16 cellular contexts compared by ENCODE assay signal in the genomic region with DNA sequence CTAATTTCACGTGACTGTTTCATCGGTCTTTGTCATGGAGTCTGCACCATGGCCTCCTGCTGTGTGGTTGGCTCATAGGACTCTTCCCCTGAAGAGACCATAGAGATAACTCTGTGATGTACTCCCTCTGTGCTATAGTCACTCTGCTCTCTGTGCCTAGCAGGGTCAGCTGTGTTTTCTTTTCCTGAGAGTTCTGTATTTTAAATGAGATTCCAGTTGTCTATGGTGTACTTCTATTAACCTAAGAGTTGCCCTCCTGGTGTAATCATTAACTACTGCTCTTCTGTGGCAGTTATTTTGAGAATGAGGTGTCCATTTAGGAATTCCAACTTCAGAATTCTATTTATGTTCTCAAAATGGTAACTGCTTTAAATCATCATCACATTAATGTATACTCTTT.
A peak's percentile ranks its signal among the peaks of the same experiment; 100 is the strongest.
DNase-seq lines count a peak whose midpoint lies in the region; ATAC-seq and TF ChIP-seq lines count a peak whose summit lies in the region.
"Had no signal": no experiment of that assay in that cellular context is flagged by ENCODE, and none has a peak within 500 bp of the region (broad histone marks: within the 10 kb centered on the region; RNA-seq: fewer than 3 reads in every experiment).

No MANE protein-coding gene starts in this region.

- H3K9me3 Mint-ChIP-seq in WTC11 (no peaks in the 10 kb centered on the region), nephron (peaks cover 5% of the 10 kb centered on the region)

- TF ChIP-seq EP300 in upper lobe of left lung (IDR thresholded peaks at IDR 0.05) (no peak), SK-N-SH (IDR thresholded peaks at IDR 0.05; ENCODE audit: borderline replicate concordance in 1 of 2, low read depth in 1 of 2, low read length in 1 of 2) (no peak)

- WGBS in upper lobe of left lung, 2 donors, result 88 to 96% methylated on average over 2 of the region's 2 CpGs
- 78% methylated on average over 2 of the region's 2 CpGs for WGBS in SK-N-SH (ENCODE audit: low lambda C conversion rate)

- no peaks in the 10 kb centered on the region for H3K9me2 ChIP-seq in SK-N-SH

- TF ChIP-seq CTCF in WTC11 (IDR thresholded peaks at IDR 0.05) (no peak), nephron (IDR thresholded peaks at IDR 0.05; ENCODE audit: unreplicated experiment in 3 of 3) (no peak), upper lobe of left lung (IDR thresholded peaks at IDR 0.05) (no peak), SK-N-SH (IDR thresholded peaks at IDR 0.05) (no peak)

- H3K27me3 ChIP-seq in upper lobe of left lung (no peaks in the 10 kb centered on the region), SK-N-SH (ENCODE audit: insufficient read depth) (no peaks in the 10 kb centered on the region)

- POLR2A ChIA-PET in WTC11 (lab: Charles Lee), result no interaction called here
- POLR2A ChIA-PET in SK-N-SH (lab: Yijun Ruan, JAX), result no interaction called here

- no peaks in the 10 kb centered on the region for H3K4me1 ChIP-seq in upper lobe of left lung
- H3K4me1 ChIP-seq in SK-N-SH (ENCODE audit: control insufficient read depth in 1 of 2, insufficient read depth in 2 of 2, low read depth in 1 of 2, low read length in 1 of 2), result peaks cover 0 to 3% of the 10 kb centered on the region in 2 experiments; a peak in 1 of 4 replicates

- no peaks in the 10 kb centered on the region for H3K79me2 ChIP-seq in SK-N-SH (ENCODE audit: insufficient read depth)

- H3K4me2 ChIP-seq in SK-N-SH, result no peak overlapping the region
- H3K4me2 ChIP-seq: PC-9 had no signal

- H3K4me3 ChIP-seq in upper lobe of left lung, result no peak overlapping the region
- H3K4me3 ChIP-seq in SK-N-SH (ENCODE audit: low read depth in 2 of 2, low read length in 1 of 2), result no peak overlapping the region
- H3K4me3 ChIP-seq: PC-9 had no signal

- no peaks in the 10 kb centered on the region for H3K36me3 ChIP-seq in upper lobe of left lung
- H3K36me3 ChIP-seq in SK-N-SH (replicated peaks in 1 of 2; ENCODE audit: control insufficient read depth in 1 of 2, insufficient read depth in 2 of 2, low read length in 1 of 2), result no peaks in the 10 kb centered on the region

- no peak for ATAC-seq in WTC11
- no peak for ATAC-seq in upper lobe of left lung (ENCODE audit: low FRiP score in 2 of 2)
- no peak for ATAC-seq in GM18870 (IDR thresholded peaks at IDR 0.05; ENCODE audit: unreplicated experiment)

- no peak for TF ChIP-seq POLR2A in upper lobe of left lung (IDR thresholded peaks at IDR 0.05)

- no peak for TF ChIP-seq RAD21 in SK-N-SH (IDR thresholded peaks at IDR 0.05; ENCODE audit: low read length)

- H3K27me3 Mint-ChIP-seq in WTC11 (ENCODE audit: low read depth), result no peaks in the 10 kb centered on the region
- H3K27me3 Mint-ChIP-seq in nephron (ENCODE audit: low read depth), result no peaks in the 10 kb centered on the region
- H3K27me3 Mint-ChIP-seq: CD4-positive, CD25-positive, alpha-beta regulatory T cell had no signal

- no peak overlapping the region for H2AFZ ChIP-seq in SK-N-SH (ENCODE audit: low read depth)
- H2AFZ ChIP-seq: PC-9 had no signal

- no peak overlapping the region for H3K9ac ChIP-seq in SK-N-SH

- CTCF ChIA-PET in WTC11 (lab: Charles Lee), result no interaction called here
- CTCF ChIA-PET in SK-N-SH (lab: Yijun Ruan, JAX), result no interaction called here

- H3K4me3 Mint-ChIP-seq in WTC11 (no peak overlapping the region), nephron (no peak overlapping the region)
- H3K4me3 Mint-ChIP-seq: CD4-positive, CD25-positive, alpha-beta regulatory T cell had no signal

- H3K27ac Mint-ChIP-seq in WTC11 (no peak overlapping the region), nephron (peak overlapping the region; percentile 83 to 92 (median 87))
- H3K27ac Mint-ChIP-seq: CD4-positive, CD25-positive, alpha-beta regulatory T cell had no signal

- H3K36me3 Mint-ChIP-seq in WTC11 (no peaks in the 10 kb centered on the region), nephron (ENCODE audit: low read depth) (no peaks in the 10 kb centered on the region)
- H3K36me3 Mint-ChIP-seq: CD4-positive, CD25-positive, alpha-beta regulatory T cell had no signal

- DNase-seq in COLO668 (lab: John Stamatoyannopoulos, UW; ENCODE audit: unreplicated experiment), result peak; percentile 6
- peak; percentile 10 for DNase-seq in WTC11 (ENCODE audit: low spot score)
- peak; percentile 91 for DNase-seq in kidney glomerular epithelial cell (lab: John Stamatoyannopoulos, UW)
- DNase-seq in upper lobe of left lung, result no peak
- DNase-seq in SK-N-SH, result no peak
- DNase-seq in iPS-NIHi7 (ENCODE audit: extremely low spot score), result no peak
- DNase-seq: CD4-positive, CD25-positive, alpha-beta regulatory T cell; GF-D8; H7; Kasumi-1; NCI-H1930; NCI-H2171 treated with DMSO at 0.1 percent for 48 hours; NCI-H774; PC-9 had no signal

- H3K9me3 ChIP-seq in upper lobe of left lung, result no peaks in the 10 kb centered on the region
- H3K9me3 ChIP-seq in SK-N-SH, result no peaks in the 10 kb centered on the region

- H4K20me1 ChIP-seq in SK-N-SH (ENCODE audit: insufficient read depth), result no peaks in the 10 kb centered on the region

- H3F3A ChIP-seq in SK-N-SH (replicated peaks; ENCODE audit: insufficient read depth), result no peaks in the 10 kb centered on the region

- no peak overlapping the region for H3K27ac ChIP-seq in upper lobe of left lung
- no peak overlapping the region for H3K27ac ChIP-seq in SK-N-SH (ENCODE audit: low read depth in 2 of 2, low read length in 1 of 2)
- H3K27ac ChIP-seq: PC-9 had no signal

- peaks cover 10% of the 10 kb centered on the region for H3K4me1 Mint-ChIP-seq in WTC11
- peaks cover 11% of the 10 kb centered on the region for H3K4me1 Mint-ChIP-seq in nephron
- H3K4me1 Mint-ChIP-seq: CD4-positive, CD25-positive, alpha-beta regulatory T cell had no signal

TF ChIP-seq in WTC11, 78 proteins besides CTCF, POLR2A, EP300 and RAD21:
- TF ChIP-seq, protein P1, sequence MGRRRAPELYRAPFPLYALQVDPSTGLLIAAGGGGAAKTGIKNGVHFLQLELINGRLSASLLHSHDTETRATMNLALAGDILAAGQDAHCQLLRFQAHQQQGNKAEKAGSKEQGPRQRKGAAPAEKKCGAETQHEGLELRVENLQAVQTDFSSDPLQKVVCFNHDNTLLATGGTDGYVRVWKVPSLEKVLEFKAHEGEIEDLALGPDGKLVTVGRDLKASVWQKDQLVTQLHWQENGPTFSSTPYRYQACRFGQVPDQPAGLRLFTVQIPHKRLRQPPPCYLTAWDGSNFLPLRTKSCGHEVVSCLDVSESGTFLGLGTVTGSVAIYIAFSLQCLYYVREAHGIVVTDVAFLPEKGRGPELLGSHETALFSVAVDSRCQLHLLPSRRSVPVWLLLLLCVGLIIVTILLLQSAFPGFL (CRISPR knock-in tag; IDR thresholded peaks at IDR 0.05; ENCODE audit: borderline replicate concordance), result no peak
- TF ChIP-seq JAZF1 (CRISPR knock-in tag; IDR thresholded peaks at IDR 0.05), result no peak
- TF ChIP-seq, protein P2, sequence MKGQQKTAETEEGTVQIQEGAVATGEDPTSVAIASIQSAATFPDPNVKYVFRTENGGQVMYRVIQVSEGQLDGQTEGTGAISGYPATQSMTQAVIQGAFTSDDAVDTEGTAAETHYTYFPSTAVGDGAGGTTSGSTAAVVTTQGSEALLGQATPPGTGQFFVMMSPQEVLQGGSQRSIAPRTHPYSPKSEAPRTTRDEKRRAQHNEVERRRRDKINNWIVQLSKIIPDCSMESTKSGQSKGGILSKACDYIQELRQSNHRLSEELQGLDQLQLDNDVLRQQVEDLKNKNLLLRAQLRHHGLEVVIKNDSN (CRISPR knock-in tag; IDR thresholded peaks at IDR 0.05), result no peak

TF ChIP-seq in SK-N-SH, 30 proteins besides CTCF, POLR2A, EP300 and RAD21:
- TF ChIP-seq SIN3A (IDR thresholded peaks at IDR 0.05; ENCODE audit: borderline replicate concordance, low read depth, low read length), result no peak

Comparison
In these comparisons a context has a peak if more than half of its experiments do, and no peak if none do; other contexts are left out.
1. DNase-seq: peak in COLO668 (single experiment), WTC11 (single experiment) and kidney glomerular epithelial cell (single experiment); none in upper lobe of left lung (0 of 2), SK-N-SH (single experiment) and iPS-NIHi7 (single experiment).